ENCODE assay signal across 19 cellular contexts in the genomic region with DNA sequence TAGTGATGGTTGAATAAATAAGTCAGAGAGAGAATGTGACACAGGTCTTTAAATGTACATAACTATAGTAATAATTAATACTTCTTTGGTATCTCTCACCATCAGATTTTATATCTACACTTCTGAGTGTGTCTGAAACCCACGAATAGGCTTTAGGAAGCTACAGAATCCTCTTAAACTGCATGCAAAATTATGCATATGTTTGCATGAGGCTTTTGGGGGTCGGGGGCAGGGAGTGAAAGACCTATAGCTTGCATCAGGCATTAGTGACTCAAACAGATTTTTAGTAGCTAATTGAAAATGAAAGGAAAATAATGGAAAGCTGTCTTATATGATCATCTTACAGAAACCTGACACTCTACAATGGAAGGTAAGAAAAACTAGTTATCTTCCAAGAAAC. TPM values are rescaled to one million over a fixed set of nuclear protein-coding genes. Genes with fewer than 3 reads are reported as not detected.
DNase-seq lines count a peak whose midpoint lies in the region; ATAC-seq and TF ChIP-seq lines count a peak whose summit lies in the region.
"Had no signal": no experiment of that assay in that cellular context is flagged by ENCODE, and none has a peak within 500 bp of the region (broad histone marks: within the 10 kb centered on the region; RNA-seq: fewer than 3 reads in every experiment).

No MANE protein-coding gene starts in this region.

- H3K4me3 Mint-ChIP-seq in activated CD4-positive, alpha-beta memory T cell treated with anti-CD3 and anti-CD28 coated beads for 36 hours, result no peak overlapping the region
- no peak overlapping the region for H3K4me3 Mint-ChIP-seq in activated CD4-positive, alpha-beta memory T cell treated with anti-CD3 and anti-CD28 coated beads, Interleukin-2, amount 10 ng/mL, durations not matched to agents 7 days and 5 days
- H3K4me3 Mint-ChIP-seq in WTC11, result no peak overlapping the region

- POLR2A ChIA-PET in activated CD4-positive, alpha-beta memory T cell treated with anti-CD3 and anti-CD28 coated beads for 36 hours (lab: Charles Lee), result interaction anchor here (0.5 to 0.9 kb wide), 2 partner anchors 75 to 333 kb away, joined by 3 read pairs; no protein-coding TSS in a partner anchor
- POLR2A ChIA-PET in activated CD4-positive, alpha-beta memory T cell treated with anti-CD3 and anti-CD28 coated beads, Interleukin-2, amount 10 ng/mL, durations not matched to agents 7 days and 5 days (lab: Charles Lee), result no interaction called here
- POLR2A ChIA-PET in WTC11 (lab: Charles Lee), result interaction anchor here (0.7 kb wide), 1 partner anchor 15 kb away, joined by 4 read pairs; no protein-coding TSS in a partner anchor

- H3K27me3 Mint-ChIP-seq in activated CD4-positive, alpha-beta memory T cell treated with anti-CD3 and anti-CD28 coated beads for 36 hours, result no peaks in the 10 kb centered on the region
- no peaks in the 10 kb centered on the region for H3K27me3 Mint-ChIP-seq in activated CD4-positive, alpha-beta memory T cell treated with anti-CD3 and anti-CD28 coated beads, Interleukin-2, amount 10 ng/mL, durations not matched to agents 7 days and 5 days
- H3K27me3 Mint-ChIP-seq in WTC11 (ENCODE audit: low read depth), result no peaks in the 10 kb centered on the region

- intact Hi-C loops in activated CD4-positive, alpha-beta memory T cell treated with anti-CD3 and anti-CD28 coated beads for 36 hours (cut with micrococcal nuclease), result no loop called here

- peaks cover 31% of the 10 kb centered on the region for H3K36me3 Mint-ChIP-seq in activated CD4-positive, alpha-beta memory T cell treated with anti-CD3 and anti-CD28 coated beads for 36 hours
- H3K36me3 Mint-ChIP-seq in activated CD4-positive, alpha-beta memory T cell treated with anti-CD3 and anti-CD28 coated beads, Interleukin-2, amount 10 ng/mL, durations not matched to agents 7 days and 5 days (ENCODE audit: low read depth), result peaks cover 32% of the 10 kb centered on the region
- peaks cover 57% of the 10 kb centered on the region for H3K36me3 Mint-ChIP-seq in WTC11

- no peak for ATAC-seq in WTC11
- ATAC-seq: HCT116 had no signal

- H3K27ac Mint-ChIP-seq in activated CD4-positive, alpha-beta memory T cell treated with anti-CD3 and anti-CD28 coated beads for 36 hours, result no peak overlapping the region
- no peak overlapping the region for H3K27ac Mint-ChIP-seq in activated CD4-positive, alpha-beta memory T cell treated with anti-CD3 and anti-CD28 coated beads, Interleukin-2, amount 10 ng/mL, durations not matched to agents 7 days and 5 days
- 0 out of 2 replicates have a peak overlapping the region, but pooled peaks have one; percentile 8 for H3K27ac Mint-ChIP-seq in WTC11

- TF ChIP-seq CTCF in WTC11 (IDR thresholded peaks at IDR 0.05), result no peak

- DNase-seq in activated CD4-positive, alpha-beta memory T cell treated with anti-CD3 and anti-CD28 coated beads for 36 hours, result peak; percentile 13
- no peak for DNase-seq in activated CD4-positive, alpha-beta memory T cell treated with anti-CD3 and anti-CD28 coated beads, Interleukin-2, amount 10 ng/mL, durations not matched to agents 7 days and 5 days
- DNase-seq in stimulated activated CD4-positive, alpha-beta T cell treated with anti-CD3 and anti-CD28 coated beads, Interleukin-12 subunit alpha, Interleukin-12 subunit beta, amount 100 ng/mL, for 4 hours, result peak; percentile 12
- DNase-seq in stimulated activated CD4-positive, alpha-beta T cell treated with anti-CD3 and anti-CD28 coated beads, Interleukin-4, amount 100 ng/mL, for 4 hours, result no peak
- no peak for DNase-seq in WTC11 (ENCODE audit: low spot score)
- DNase-seq in stimulated activated CD4-positive, alpha-beta T cell treated with anti-CD3 and anti-CD28 coated beads, Interleukin-4, amount 100 ng/mL, for 24 hours, result peak; percentile 19
- no peak for DNase-seq in SW480 (ENCODE audit: low spot score)
- DNase-seq: BE2C, DMS53, GF-D8, Karpas-422, MV-4-11, NCI-H1105 treated with DMSO at 0.1 percent for 48 hours, NCI-H2029 treated with DMSO at 0.1 percent for 48 hours, NCI-H226, NCI-H510A treated with DMSO at 0.1 percent for 48 hours, NCI-H748 treated with DMSO at 0.1 percent for 48 hours, SHP77 treated with DMSO at 0.1 percent for 48 hours had no signal

- CTCF ChIA-PET in activated CD4-positive, alpha-beta memory T cell treated with anti-CD3 and anti-CD28 coated beads for 36 hours (lab: Charles Lee), result no interaction called here
- CTCF ChIA-PET in activated CD4-positive, alpha-beta memory T cell treated with anti-CD3 and anti-CD28 coated beads, Interleukin-2, amount 10 ng/mL, durations not matched to agents 7 days and 5 days (lab: Charles Lee), result interaction anchor here (0.7 kb wide), 2 partner anchors 25 to 63 kb away, joined by 3 to 4 read pairs; no protein-coding TSS in a partner anchor
- CTCF ChIA-PET in WTC11 (lab: Charles Lee), result no interaction called here

- H3K4me1 Mint-ChIP-seq in activated CD4-positive, alpha-beta memory T cell treated with anti-CD3 and anti-CD28 coated beads for 36 hours (ENCODE audit: low read depth), result peaks cover 25% of the 10 kb centered on the region
- peaks cover 11% of the 10 kb centered on the region for H3K4me1 Mint-ChIP-seq in activated CD4-positive, alpha-beta memory T cell treated with anti-CD3 and anti-CD28 coated beads, Interleukin-2, amount 10 ng/mL, durations not matched to agents 7 days and 5 days
- H3K4me1 Mint-ChIP-seq in WTC11, result peaks cover 9% of the 10 kb centered on the region; the same call in 1 of the 2 replicates

- H3K9me3 Mint-ChIP-seq in activated CD4-positive, alpha-beta memory T cell treated with anti-CD3 and anti-CD28 coated beads for 36 hours, result no peaks in the 10 kb centered on the region
- H3K9me3 Mint-ChIP-seq in activated CD4-positive, alpha-beta memory T cell treated with anti-CD3 and anti-CD28 coated beads, Interleukin-2, amount 10 ng/mL, durations not matched to agents 7 days and 5 days, result no peaks in the 10 kb centered on the region
- no peaks in the 10 kb centered on the region for H3K9me3 Mint-ChIP-seq in WTC11

TF ChIP-seq in WTC11, 78 proteins besides CTCF, POLR2A, EP300 and RAD21 (continues in another document):
- TF ChIP-seq NR1H2 (CRISPR knock-in tag; IDR thresholded peaks at IDR 0.05) (no peak), ZNF416 (CRISPR knock-in tag; IDR thresholded peaks at IDR 0.05) (no peak), MXD4 (CRISPR knock-in tag; IDR thresholded peaks at IDR 0.05; ENCODE audit: borderline replicate concordance) (no peak)
- TF ChIP-seq, protein P1, sequence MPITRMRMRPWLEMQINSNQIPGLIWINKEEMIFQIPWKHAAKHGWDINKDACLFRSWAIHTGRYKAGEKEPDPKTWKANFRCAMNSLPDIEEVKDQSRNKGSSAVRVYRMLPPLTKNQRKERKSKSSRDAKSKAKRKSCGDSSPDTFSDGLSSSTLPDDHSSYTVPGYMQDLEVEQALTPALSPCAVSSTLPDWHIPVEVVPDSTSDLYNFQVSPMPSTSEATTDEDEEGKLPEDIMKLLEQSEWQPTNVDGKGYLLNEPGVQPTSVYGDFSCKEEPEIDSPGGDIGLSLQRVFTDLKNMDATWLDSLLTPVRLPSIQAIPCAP (CRISPR knock-in tag; IDR thresholded peaks at IDR 0.05), result no peak
- TF ChIP-seq, protein P2, sequence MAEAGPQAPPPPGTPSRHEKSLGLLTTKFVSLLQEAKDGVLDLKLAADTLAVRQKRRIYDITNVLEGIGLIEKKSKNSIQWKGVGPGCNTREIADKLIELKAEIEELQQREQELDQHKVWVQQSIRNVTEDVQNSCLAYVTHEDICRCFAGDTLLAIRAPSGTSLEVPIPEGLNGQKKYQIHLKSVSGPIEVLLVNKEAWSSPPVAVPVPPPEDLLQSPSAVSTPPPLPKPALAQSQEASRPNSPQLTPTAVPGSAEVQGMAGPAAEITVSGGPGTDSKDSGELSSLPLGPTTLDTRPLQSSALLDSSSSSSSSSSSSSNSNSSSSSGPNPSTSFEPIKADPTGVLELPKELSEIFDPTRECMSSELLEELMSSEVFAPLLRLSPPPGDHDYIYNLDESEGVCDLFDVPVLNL (CRISPR knock-in tag; IDR thresholded peaks at IDR 0.05; ENCODE audit: borderline replicate concordance, low read depth), result no peak
- TF ChIP-seq, protein P3, sequence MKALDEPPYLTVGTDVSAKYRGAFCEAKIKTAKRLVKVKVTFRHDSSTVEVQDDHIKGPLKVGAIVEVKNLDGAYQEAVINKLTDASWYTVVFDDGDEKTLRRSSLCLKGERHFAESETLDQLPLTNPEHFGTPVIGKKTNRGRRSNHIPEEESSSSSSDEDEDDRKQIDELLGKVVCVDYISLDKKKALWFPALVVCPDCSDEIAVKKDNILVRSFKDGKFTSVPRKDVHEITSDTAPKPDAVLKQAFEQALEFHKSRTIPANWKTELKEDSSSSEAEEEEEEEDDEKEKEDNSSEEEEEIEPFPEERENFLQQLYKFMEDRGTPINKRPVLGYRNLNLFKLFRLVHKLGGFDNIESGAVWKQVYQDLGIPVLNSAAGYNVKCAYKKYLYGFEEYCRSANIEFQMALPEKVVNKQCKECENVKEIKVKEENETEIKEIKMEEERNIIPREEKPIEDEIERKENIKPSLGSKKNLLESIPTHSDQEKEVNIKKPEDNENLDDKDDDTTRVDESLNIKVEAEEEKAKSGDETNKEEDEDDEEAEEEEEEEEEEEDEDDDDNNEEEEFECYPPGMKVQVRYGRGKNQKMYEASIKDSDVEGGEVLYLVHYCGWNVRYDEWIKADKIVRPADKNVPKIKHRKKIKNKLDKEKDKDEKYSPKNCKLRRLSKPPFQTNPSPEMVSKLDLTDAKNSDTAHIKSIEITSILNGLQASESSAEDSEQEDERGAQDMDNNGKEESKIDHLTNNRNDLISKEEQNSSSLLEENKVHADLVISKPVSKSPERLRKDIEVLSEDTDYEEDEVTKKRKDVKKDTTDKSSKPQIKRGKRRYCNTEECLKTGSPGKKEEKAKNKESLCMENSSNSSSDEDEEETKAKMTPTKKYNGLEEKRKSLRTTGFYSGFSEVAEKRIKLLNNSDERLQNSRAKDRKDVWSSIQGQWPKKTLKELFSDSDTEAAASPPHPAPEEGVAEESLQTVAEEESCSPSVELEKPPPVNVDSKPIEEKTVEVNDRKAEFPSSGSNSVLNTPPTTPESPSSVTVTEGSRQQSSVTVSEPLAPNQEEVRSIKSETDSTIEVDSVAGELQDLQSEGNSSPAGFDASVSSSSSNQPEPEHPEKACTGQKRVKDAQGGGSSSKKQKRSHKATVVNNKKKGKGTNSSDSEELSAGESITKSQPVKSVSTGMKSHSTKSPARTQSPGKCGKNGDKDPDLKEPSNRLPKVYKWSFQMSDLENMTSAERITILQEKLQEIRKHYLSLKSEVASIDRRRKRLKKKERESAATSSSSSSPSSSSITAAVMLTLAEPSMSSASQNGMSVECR (CRISPR knock-in tag; IDR thresholded peaks at IDR 0.05; ENCODE audit: borderline replicate concordance), result no peak

RNA-seq across cellular contexts. Expression of a gene that starts 14.9 kb away (rescaled TPM):
- total RNA-seq in activated CD4-positive, alpha-beta memory T cell treated with anti-CD3 and anti-CD28 coated beads for 36 hours, result 100 to 1,000 TPM; 141 to 144 TPM
- 10 to 100 TPM; 62.0 to 62.1 TPM for total RNA-seq in activated CD4-positive, alpha-beta memory T cell treated with anti-CD3 and anti-CD28 coated beads, Interleukin-2, amount 10 ng/mL, durations not matched to agents 7 days and 5 days
- 220 to 253 TPM (median 228 TPM) in 3 replicates for total RNA-seq in WTC11 (2021)

Comparison
In these comparisons a context has a peak if more than half of its experiments do, and no peak if none do; other contexts are left out.
1. DNase-seq: peak in activated CD4-positive, alpha-beta memory T cell treated with anti-CD3 and anti-CD28 coated beads for 36 hours (single experiment), stimulated activated CD4-positive, alpha-beta T cell treated with anti-CD3 and anti-CD28 coated beads, Interleukin-12 subunit alpha, Interleukin-12 subunit beta, amount 100 ng/mL, for 4 hours (single experiment) and stimulated activated CD4-positive, alpha-beta T cell treated with anti-CD3 and anti-CD28 coated beads, Interleukin-4, amount 100 ng/mL, for 24 hours (single experiment); none in activated CD4-positive, alpha-beta memory T cell treated with anti-CD3 and anti-CD28 coated beads, Interleukin-2, amount 10 ng/mL, durations not matched to agents 7 days and 5 days (single experiment), stimulated activated CD4-positive, alpha-beta T cell treated with anti-CD3 and anti-CD28 coated beads, Interleukin-4, amount 100 ng/mL, for 4 hours (0 of 2), WTC11 (single experiment) and SW480 (single experiment).